Comparison of ENCODE assay signal across 8 cellular contexts in genomic region chr20:4592316-4593148, GRCh38.
DNase-seq lines count a peak whose midpoint lies in the region; ATAC-seq and TF ChIP-seq lines count a peak whose summit lies in the region.

No MANE protein-coding gene starts in this region.

- no peaks in the 10 kb centered on the region for H3K79me2 ChIP-seq in Loucy (ENCODE audit: insufficient read depth, low read length)

- peak overlapping the region; percentile 77 for H3K4me2 ChIP-seq in Loucy (ENCODE audit: low read depth, low read length, poor library complexity, severe bottlenecking)

- CTCF ChIA-PET in GM10248 (lab: Yijun Ruan, JAX) = interaction anchor here (1.0 to 4.2 kb wide), 7 partner anchors 10 to 485 kb away, joined by 3 to 19 read pairs (median 5); no protein-coding TSS in a partner anchor

- no peaks in the 10 kb centered on the region for H3K9me2 ChIP-seq in Loucy (replicated peaks; ENCODE audit: low read depth, low read length)

- no peaks in the 10 kb centered on the region for H3K9me3 ChIP-seq in Loucy (ENCODE audit: insufficient read depth, low read depth, low read length)

- POLR2A ChIA-PET in GM10248 (lab: Yijun Ruan, JAX) = no interaction called here

- ATAC-seq in left lobe of liver = peak; percentile 96
- no peak for ATAC-seq in GM18868 (IDR thresholded peaks at IDR 0.05; ENCODE audit: unreplicated experiment)

- H3K4me3 ChIP-seq in Loucy (ENCODE audit: low read length, poor library complexity, severe bottlenecking) (peak overlapping the region; percentile 71), WI38 (ENCODE audit: low read depth, low read length) (peak overlapping the region; percentile 65)

- peak overlapping the region; percentile 89 for H2AFZ ChIP-seq in Loucy (ENCODE audit: low read length)

- DNase-seq in GM10248 (ENCODE audit: extremely low spot score) (peak; percentile 81), left lobe of liver (ENCODE audit: low spot score) (no peak), mesenteric fat pad (ENCODE audit: low spot score) (no peak)
- peak; percentile 30 for DNase-seq in central memory CD4-positive, alpha-beta T cell
- peak; percentile 27 to 63 for DNase-seq in stimulated activated CD4-positive, alpha-beta T cell treated with anti-CD3 and anti-CD28 coated beads, Interleukin-4, amount 100 ng/mL, for 4 hours

- TF ChIP-seq CTCF in GM10248 (IDR thresholded peaks at IDR 0.05; ENCODE audit: control extremely low read depth, extremely low read depth, low read depth, missing control alignments) = peak; percentile 82
- TF ChIP-seq CTCF in Loucy (conservative IDR thresholded peaks at IDR 0.05; ENCODE audit: low read length) = peak; percentile 82
- TF ChIP-seq CTCF in WI38 (IDR thresholded peaks at IDR 0.05; ENCODE audit: low read depth, low read length) = peak; percentile 89

- peak overlapping the region; percentile 38 for H3K9ac ChIP-seq in Loucy (ENCODE audit: low read depth, low read length, poor library complexity, severe bottlenecking)

- H3K4me1 ChIP-seq in Loucy (ENCODE audit: insufficient read depth, low read length, poor library complexity, severe bottlenecking) = peaks cover 6% of the 10 kb centered on the region

- H3K27me3 ChIP-seq in Loucy (ENCODE audit: insufficient read depth, low read length, poor library complexity, severe bottlenecking) = no peaks in the 10 kb centered on the region

- H3K36me3 ChIP-seq in Loucy (ENCODE audit: insufficient read depth, low read length) = no peaks in the 10 kb centered on the region

- H3F3A ChIP-seq in Loucy (ENCODE audit: low read depth) = no peaks in the 10 kb centered on the region

- no peaks in the 10 kb centered on the region for H4K20me1 ChIP-seq in Loucy (ENCODE audit: insufficient read depth, low read length, poor library complexity, severe bottlenecking)

Comparison
In these comparisons a context has a peak if more than half of its experiments do, and no peak if none do; other contexts are left out.
1. DNase-seq: peak in GM10248 (single experiment), central memory CD4-positive, alpha-beta T cell (single experiment) and stimulated activated CD4-positive, alpha-beta T cell treated with anti-CD3 and anti-CD28 coated beads, Interleukin-4, amount 100 ng/mL, for 4 hours (2 of 2); none in left lobe of liver (single experiment) and mesenteric fat pad (single experiment).
2. Peak in every context shown above with its lines, with median percentiles within 50 percentile points of each other: CTCF ChIP-seq.